In the genomic region with DNA sequence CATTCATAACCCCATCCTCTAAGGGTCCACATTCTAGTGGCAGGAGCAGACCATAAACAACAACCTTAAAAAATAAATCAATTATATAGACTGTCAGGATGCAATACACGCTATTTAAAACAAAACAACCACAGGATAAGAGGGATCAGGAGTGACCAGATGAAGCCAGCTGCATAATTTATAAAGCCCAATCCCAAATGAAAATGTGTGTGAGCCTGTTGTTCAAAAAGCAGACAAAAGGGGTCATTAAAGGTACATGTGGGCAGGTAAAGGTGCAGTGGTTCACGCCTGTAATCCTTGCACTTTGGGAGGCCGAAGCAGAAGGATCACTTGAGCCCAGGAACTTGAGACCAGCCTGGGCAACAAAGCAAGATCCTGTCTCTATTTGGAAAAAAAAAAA, we compare ENCODE assay signal across 2 cellular contexts.
TF ChIP-seq lines count a peak whose summit lies in the region.

No MANE protein-coding gene starts in this region.

TF ChIP-seq in HepG2, 621 proteins besides CTCF, POLR2A, EP300 and RAD21:
- TF ChIP-seq ZBTB7B (CRISPR knock-in tag; IDR thresholded peaks at IDR 0.05) (no peak), ZNF569 (CRISPR knock-in tag; IDR thresholded peaks at IDR 0.05; ENCODE audit: borderline replicate concordance) (no peak), ZNF749 (CRISPR knock-in tag; IDR thresholded peaks at IDR 0.05; ENCODE audit: borderline replicate concordance) (no peak), TAF1 (CRISPR knock-in tag; IDR thresholded peaks at IDR 0.05) (no peak), ZSCAN30 (CRISPR knock-in tag; IDR thresholded peaks at IDR 0.05) (no peak), ZMYM4 (CRISPR knock-in tag; IDR thresholded peaks at IDR 0.05) (no peak), DR1 (CRISPR knock-in tag; IDR thresholded peaks at IDR 0.05) (no peak), KLF15 (CRISPR knock-in tag; IDR thresholded peaks at IDR 0.05; ENCODE audit: borderline replicate concordance) (no peak), ZNF484 (CRISPR knock-in tag; IDR thresholded peaks at IDR 0.05; ENCODE audit: borderline replicate concordance, low read depth) (no peak), ZNF460 (CRISPR knock-in tag; IDR thresholded peaks at IDR 0.05; ENCODE audit: borderline replicate concordance) (no peak), SRSF9 (IDR thresholded peaks at IDR 0.05; ENCODE audit: borderline replicate concordance, insufficient read depth, low read depth, low read length, poor library complexity, severe bottlenecking) (no peak)
- TF ChIP-seq, protein P1, sequence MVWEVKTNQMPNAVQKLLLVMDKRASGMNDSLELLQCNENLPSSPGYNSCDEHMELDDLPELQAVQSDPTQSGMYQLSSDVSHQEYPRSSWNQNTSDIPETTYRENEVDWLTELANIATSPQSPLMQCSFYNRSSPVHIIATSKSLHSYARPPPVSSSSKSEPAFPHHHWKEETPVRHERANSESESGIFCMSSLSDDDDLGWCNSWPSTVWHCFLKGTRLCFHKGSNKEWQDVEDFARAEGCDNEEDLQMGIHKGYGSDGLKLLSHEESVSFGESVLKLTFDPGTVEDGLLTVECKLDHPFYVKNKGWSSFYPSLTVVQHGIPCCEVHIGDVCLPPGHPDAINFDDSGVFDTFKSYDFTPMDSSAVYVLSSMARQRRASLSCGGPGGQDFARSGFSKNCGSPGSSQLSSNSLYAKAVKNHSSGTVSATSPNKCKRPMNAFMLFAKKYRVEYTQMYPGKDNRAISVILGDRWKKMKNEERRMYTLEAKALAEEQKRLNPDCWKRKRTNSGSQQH (CRISPR knock-in tag; IDR thresholded peaks at IDR 0.05; ENCODE audit: low read depth): no peak
- TF ChIP-seq, protein P2, sequence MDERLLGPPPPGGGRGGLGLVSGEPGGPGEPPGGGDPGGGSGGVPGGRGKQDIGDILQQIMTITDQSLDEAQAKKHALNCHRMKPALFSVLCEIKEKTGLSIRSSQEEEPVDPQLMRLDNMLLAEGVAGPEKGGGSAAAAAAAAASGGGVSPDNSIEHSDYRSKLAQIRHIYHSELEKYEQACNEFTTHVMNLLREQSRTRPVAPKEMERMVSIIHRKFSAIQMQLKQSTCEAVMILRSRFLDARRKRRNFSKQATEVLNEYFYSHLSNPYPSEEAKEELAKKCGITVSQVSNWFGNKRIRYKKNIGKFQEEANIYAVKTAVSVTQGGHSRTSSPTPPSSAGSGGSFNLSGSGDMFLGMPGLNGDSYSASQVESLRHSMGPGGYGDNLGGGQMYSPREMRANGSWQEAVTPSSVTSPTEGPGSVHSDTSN (CRISPR knock-in tag; IDR thresholded peaks at IDR 0.05): no peak
- TF ChIP-seq, protein P3, sequence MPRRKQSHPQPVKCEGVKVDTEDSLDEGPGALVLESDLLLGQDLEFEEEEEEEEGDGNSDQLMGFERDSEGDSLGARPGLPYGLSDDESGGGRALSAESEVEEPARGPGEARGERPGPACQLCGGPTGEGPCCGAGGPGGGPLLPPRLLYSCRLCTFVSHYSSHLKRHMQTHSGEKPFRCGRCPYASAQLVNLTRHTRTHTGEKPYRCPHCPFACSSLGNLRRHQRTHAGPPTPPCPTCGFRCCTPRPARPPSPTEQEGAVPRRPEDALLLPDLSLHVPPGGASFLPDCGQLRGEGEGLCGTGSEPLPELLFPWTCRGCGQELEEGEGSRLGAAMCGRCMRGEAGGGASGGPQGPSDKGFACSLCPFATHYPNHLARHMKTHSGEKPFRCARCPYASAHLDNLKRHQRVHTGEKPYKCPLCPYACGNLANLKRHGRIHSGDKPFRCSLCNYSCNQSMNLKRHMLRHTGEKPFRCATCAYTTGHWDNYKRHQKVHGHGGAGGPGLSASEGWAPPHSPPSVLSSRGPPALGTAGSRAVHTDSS (CRISPR knock-in tag; conservative IDR thresholded peaks at IDR 0.05): no peak
- TF ChIP-seq, protein P4, sequence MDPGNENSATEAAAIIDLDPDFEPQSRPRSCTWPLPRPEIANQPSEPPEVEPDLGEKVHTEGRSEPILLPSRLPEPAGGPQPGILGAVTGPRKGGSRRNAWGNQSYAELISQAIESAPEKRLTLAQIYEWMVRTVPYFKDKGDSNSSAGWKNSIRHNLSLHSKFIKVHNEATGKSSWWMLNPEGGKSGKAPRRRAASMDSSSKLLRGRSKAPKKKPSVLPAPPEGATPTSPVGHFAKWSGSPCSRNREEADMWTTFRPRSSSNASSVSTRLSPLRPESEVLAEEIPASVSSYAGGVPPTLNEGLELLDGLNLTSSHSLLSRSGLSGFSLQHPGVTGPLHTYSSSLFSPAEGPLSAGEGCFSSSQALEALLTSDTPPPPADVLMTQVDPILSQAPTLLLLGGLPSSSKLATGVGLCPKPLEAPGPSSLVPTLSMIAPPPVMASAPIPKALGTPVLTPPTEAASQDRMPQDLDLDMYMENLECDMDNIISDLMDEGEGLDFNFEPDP (CRISPR knock-in tag; conservative IDR thresholded peaks at IDR 0.05): no peak
TF ChIP-seq in HepG2: peak in this region for 0.

TF ChIP-seq in K562, 482 proteins besides CTCF, POLR2A, EP300 and RAD21:
- no peak for TF ChIP-seq JUN (IDR thresholded peaks at IDR 0.05; ENCODE audit: borderline replicate concordance, low read depth, low read length)
- TF ChIP-seq JUN (CRISPR knock-in tag; IDR thresholded peaks at IDR 0.05; ENCODE audit: borderline replicate concordance): no peak
- TF ChIP-seq ZNF778 (CRISPR knock-in tag; IDR thresholded peaks at IDR 0.05): no peak
- no peak for TF ChIP-seq CEBPB (tag; IDR thresholded peaks at IDR 0.05)
- TF ChIP-seq ZNF75A (CRISPR knock-in tag; IDR thresholded peaks at IDR 0.05): no peak
- TF ChIP-seq XRCC5 (IDR thresholded peaks at IDR 0.05; ENCODE audit: low read depth, low read length): no peak
- no peak for TF ChIP-seq RBM34 (IDR thresholded peaks at IDR 0.05; ENCODE audit: borderline replicate concordance, insufficient read depth, low read length)
- TF ChIP-seq, protein P5, sequence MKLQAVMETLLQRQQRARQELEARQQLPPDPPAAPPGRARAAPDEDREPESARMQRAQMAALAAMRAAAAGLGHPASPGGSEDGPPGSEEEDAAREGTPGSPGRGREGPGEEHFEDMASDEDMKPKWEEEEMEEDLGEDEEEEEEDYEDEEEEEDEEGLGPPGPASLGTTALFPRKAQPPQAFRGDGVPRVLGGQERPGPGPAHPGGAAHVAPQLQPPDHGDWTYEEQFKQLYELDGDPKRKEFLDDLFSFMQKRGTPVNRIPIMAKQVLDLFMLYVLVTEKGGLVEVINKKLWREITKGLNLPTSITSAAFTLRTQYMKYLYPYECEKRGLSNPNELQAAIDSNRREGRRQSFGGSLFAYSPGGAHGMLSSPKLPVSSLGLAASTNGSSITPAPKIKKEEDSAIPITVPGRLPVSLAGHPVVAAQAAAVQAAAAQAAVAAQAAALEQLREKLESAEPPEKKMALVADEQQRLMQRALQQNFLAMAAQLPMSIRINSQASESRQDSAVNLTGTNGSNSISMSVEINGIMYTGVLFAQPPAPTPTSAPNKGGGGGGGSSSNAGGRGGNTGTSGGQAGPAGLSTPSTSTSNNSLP (IDR thresholded peaks at IDR 0.05; ENCODE audit: borderline replicate concordance, low read depth, low read length): no peak
- no peak for TF ChIP-seq ZNF431 (CRISPR knock-in tag; IDR thresholded peaks at IDR 0.05)
- TF ChIP-seq HDAC2 (IDR thresholded peaks at IDR 0.05): no peak
- TF ChIP-seq, protein P6, sequence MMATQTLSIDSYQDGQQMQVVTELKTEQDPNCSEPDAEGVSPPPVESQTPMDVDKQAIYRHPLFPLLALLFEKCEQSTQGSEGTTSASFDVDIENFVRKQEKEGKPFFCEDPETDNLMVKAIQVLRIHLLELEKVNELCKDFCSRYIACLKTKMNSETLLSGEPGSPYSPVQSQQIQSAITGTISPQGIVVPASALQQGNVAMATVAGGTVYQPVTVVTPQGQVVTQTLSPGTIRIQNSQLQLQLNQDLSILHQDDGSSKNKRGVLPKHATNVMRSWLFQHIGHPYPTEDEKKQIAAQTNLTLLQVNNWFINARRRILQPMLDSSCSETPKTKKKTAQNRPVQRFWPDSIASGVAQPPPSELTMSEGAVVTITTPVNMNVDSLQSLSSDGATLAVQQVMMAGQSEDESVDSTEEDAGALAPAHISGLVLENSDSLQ (IDR thresholded peaks at IDR 0.05): no peak
- TF ChIP-seq NFATC3 (IDR thresholded peaks at IDR 0.05): no peak
- no peak for TF ChIP-seq HDAC8 (tag; IDR thresholded peaks at IDR 0.05)
- TF ChIP-seq ZNF445 (CRISPR knock-in tag; IDR thresholded peaks at IDR 0.05; ENCODE audit: low read depth): no peak
- TF ChIP-seq, protein P7, sequence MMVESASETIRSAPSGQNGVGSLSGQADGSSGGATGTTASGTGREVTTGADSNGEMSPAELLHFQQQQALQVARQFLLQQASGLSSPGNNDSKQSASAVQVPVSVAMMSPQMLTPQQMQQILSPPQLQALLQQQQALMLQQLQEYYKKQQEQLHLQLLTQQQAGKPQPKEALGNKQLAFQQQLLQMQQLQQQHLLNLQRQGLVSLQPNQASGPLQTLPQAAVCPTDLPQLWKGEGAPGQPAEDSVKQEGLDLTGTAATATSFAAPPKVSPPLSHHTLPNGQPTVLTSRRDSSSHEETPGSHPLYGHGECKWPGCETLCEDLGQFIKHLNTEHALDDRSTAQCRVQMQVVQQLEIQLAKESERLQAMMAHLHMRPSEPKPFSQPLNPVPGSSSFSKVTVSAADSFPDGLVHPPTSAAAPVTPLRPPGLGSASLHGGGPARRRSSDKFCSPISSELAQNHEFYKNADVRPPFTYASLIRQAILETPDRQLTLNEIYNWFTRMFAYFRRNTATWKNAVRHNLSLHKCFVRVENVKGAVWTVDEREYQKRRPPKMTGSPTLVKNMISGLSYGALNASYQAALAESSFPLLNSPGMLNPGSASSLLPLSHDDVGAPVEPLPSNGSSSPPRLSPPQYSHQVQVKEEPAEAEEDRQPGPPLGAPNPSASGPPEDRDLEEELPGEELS (CRISPR knock-in tag; IDR thresholded peaks at IDR 0.05; ENCODE audit: borderline replicate concordance): no peak
- TF ChIP-seq BRF1 (IDR thresholded peaks at IDR 0.05; ENCODE audit: borderline replicate concordance, extremely low read depth, insufficient read length): no peak
- no peak for TF ChIP-seq ZNF140 (CRISPR knock-in tag; IDR thresholded peaks at IDR 0.05)
- no peak for TF ChIP-seq ZNF133 (CRISPR knock-in tag; IDR thresholded peaks at IDR 0.05)
- no peak for TF ChIP-seq ZNF274 (IDR thresholded peaks at IDR 0.05; ENCODE audit: borderline replicate concordance, low read depth, low read length)
- no peak for TF ChIP-seq COPS2 (conservative IDR thresholded peaks at IDR 0.05)
